28 cellular contexts compared by ENCODE assay signal in genomic region chr9:103586721-103587120, GRCh38.
"Had no signal": no experiment of that assay in that cellular context is flagged by ENCODE, and none has a peak within 500 bp of the region (broad histone marks: within the 10 kb centered on the region; RNA-seq: fewer than 3 reads in every experiment).

No MANE protein-coding gene starts in this region.

- DNase-seq: activated B cell treated with CpG ODN at 0.5 μM for 24 hours; activated CD4-positive, alpha-beta memory T cell treated with anti-CD3 and anti-CD28 coated beads, Interleukin-2, amount 10 ng/mL, durations not matched to agents 7 days and 5 days; activated CD4-positive, alpha-beta T cell treated with anti-CD3 and anti-CD28 coated beads for 48 hours; activated CD4-positive, alpha-beta T cell treated with anti-CD3 and anti-CD28 coated beads, Interleukin-2, amount 10 ng/mL, durations not matched to agents 7 days and 5 days; activated CD4-positive, alpha-beta T cell treated with anti-CD3 and anti-CD28 coated beads, Interleukin-2, amount 50 U/mL, for 48 hours; activated CD4-positive, CD25-positive, alpha-beta regulatory T cell treated with anti-CD3 and anti-CD28 coated beads, Interleukin-2, amount 50 U/mL, for 72 hours; activated CD8-positive, alpha-beta memory T cell treated with anti-CD3 and anti-CD28 coated beads for 24 hours; activated CD8-positive, alpha-beta memory T cell treated with anti-CD3 and anti-CD28 coated beads, Interleukin-2, amount 10 ng/mL, durations not matched to agents 7 days and 5 days; activated CD8-positive, alpha-beta memory T cell treated with anti-CD3 and anti-CD28 coated beads, Interleukin-2, amount 50 U/mL, for 48 hours; activated CD8-positive, alpha-beta T cell treated with anti-CD3 and anti-CD28 coated beads, Interleukin-2, amount 10 ng/mL, durations not matched to agents 7 days and 5 days; activated effector memory CD4-positive, alpha-beta T cell treated with Interleukin-2 at 50 U/mL for 16 hours; activated gamma-delta T cell; activated naive CD4-positive, alpha-beta T cell treated with anti-CD3 and anti-CD28 coated beads, Interleukin-2, amount 10 ng/mL, durations not matched to agents 7 days and 5 days; activated naive CD4-positive, alpha-beta T cell treated with Interleukin-2 at 50 U/mL for 16 hours; activated naive CD8-positive, alpha-beta T cell treated with anti-CD3 and anti-CD28 coated beads, Interleukin-2, amount 10 ng/mL, durations not matched to agents 7 days and 5 days; activated naive CD8-positive, alpha-beta T cell treated with anti-CD3 and anti-CD28 coated beads, Interleukin-2, amount 50 U/mL, for 24 hours; activated T-cell treated with anti-CD3 and anti-CD28 coated beads, Interleukin-2, amount 50 U/mL, for 24 hours; activated T-cell treated with anti-CD3 and anti-CD28 coated beads, Interleukin-2, amount 50 U/mL, for 48 hours; amygdala; anterior cingulate cortex; caudate nucleus; cerebellar nuclear complex; T-helper 1 cell; T-helper 2 cell; T-helper 9 cell had no signal

- H3K4me3 ChIP-seq: ascending aorta, cardiac muscle cell had no signal

- ATAC-seq: activated CD8-positive, alpha-beta memory T cell treated with anti-CD3 and anti-CD28 coated beads, Interleukin-2, amount 10 ng/mL, durations not matched to agents 7 days and 5 days; activated CD8-positive, alpha-beta T cell treated with anti-CD3 and anti-CD28 coated beads, Interleukin-2, amount 10 ng/mL, durations not matched to agents 7 days and 5 days; activated naive CD8-positive, alpha-beta T cell treated with anti-CD3 and anti-CD28 coated beads, Interleukin-2, amount 50 U/mL, for 24 hours had no signal

- H3K4me1 ChIP-seq: ascending aorta had no signal

- H3K27ac ChIP-seq: ascending aorta, cardiac muscle cell, VCaP had no signal

- H3K36me3 ChIP-seq: ascending aorta, cardiac muscle cell had no signal

- H3K27me3 ChIP-seq: ascending aorta, cardiac muscle cell had no signal
